In the genomic region with DNA sequence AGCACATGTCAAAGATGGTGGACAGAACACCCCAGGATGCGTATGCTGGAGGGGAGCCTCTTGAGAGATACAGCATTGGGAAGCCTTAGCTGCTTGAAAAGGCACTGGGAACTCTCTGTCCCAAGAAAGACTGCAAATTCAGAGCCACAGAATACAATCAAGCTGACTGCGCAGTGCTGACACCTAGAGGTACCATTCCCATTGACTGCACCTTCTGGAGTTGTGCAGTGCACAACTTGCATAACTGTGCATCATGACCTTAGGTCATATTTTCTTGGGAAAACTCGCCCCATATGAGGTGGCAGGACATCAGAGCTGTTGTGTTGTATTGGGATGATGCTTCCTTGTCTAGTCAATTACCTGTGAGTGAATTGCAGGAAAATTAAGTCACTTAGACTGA, we compare ENCODE assay signal across 13 cellular contexts.
A peak's percentile ranks its signal among the peaks of the same experiment; 100 is the strongest.
DNase-seq lines count a peak whose midpoint lies in the region; ATAC-seq and TF ChIP-seq lines count a peak whose summit lies in the region.
"Had no signal": no experiment of that assay in that cellular context is flagged by ENCODE, and none has a peak within 500 bp of the region (broad histone marks: within the 10 kb centered on the region; RNA-seq: fewer than 3 reads in every experiment).

No MANE protein-coding gene starts in this region.

- ATAC-seq in HG03342 (IDR thresholded peaks at IDR 0.05; ENCODE audit: unreplicated experiment): no peak

- in situ Hi-C loops in ACHN (cut with HindIII; ENCODE audit: low pct_ligation_motif_present, low pct_unique_long_range_greater_than_20kb, low sequenced_read_pairs): no loop called here

- no peak overlapping the region for H3K4me3 ChIP-seq in foreskin fibroblast (ENCODE audit: low read depth in 1 of 2, low read length in 2 of 2)
- H3K4me3 ChIP-seq: SJSA1, stomach had no signal

- DNase-seq in ACHN (peak; percentile 5), RKO (ENCODE audit: low spot score) (peak; percentile 21), foreskin fibroblast (no peak), Ammon's horn (ENCODE audit: low spot score) (no peak), superior temporal gyrus (ENCODE audit: extremely low spot score) (no peak)
- DNase-seq in activated CD4-positive, alpha-beta T cell treated with anti-CD3 and anti-CD28 coated beads, Interleukin-2, amount 50 U/mL, for 1 hour: no peak
- DNase-seq: CD4-positive, alpha-beta T cell; GOT3; NCI-H187 treated with DMSO at 0.1 percent for 48 hours; stomach had no signal

- TF ChIP-seq CTCF in GM12874 (IDR thresholded peaks at IDR 0.05; ENCODE audit: insufficient read depth, low read depth, low read length): peak; percentile 27; the same call in 1 of the 2 replicates
- peak; percentile 38 for TF ChIP-seq CTCF in foreskin fibroblast (IDR thresholded peaks at IDR 0.05; ENCODE audit: low read depth, low read length)

Comparison
In these comparisons a context has a peak if more than half of its experiments do, and no peak if none do; other contexts are left out.
1. DNase-seq: peak in ACHN (single experiment) and RKO (single experiment); none in foreskin fibroblast (0 of 2), activated CD4-positive, alpha-beta T cell treated with anti-CD3 and anti-CD28 coated beads, Interleukin-2, amount 50 U/mL, for 1 hour (single experiment), Ammon's horn (single experiment) and superior temporal gyrus (single experiment).